In the genomic region with DNA sequence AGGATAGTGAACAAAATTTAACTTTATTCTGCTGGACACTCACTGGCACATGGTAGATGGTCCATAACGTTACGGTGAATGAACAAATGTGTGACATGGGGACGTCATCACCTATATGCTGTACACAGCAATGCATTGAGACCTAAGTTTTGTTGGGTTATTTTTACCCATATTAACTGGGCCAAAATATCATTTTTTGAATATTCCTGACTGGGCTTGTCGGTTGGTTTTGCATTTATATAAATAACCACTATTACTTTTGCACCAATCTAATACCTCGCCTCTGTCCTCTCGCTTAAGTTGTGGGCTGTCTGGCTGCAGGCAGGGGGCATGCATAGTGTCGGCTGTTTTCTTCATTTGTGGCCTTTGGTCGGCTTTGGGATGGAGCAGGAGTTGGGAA, we compare ENCODE assay signal across 17 cellular contexts.
A peak's percentile ranks its signal among the peaks of the same experiment; 100 is the strongest.
DNase-seq lines count a peak whose midpoint lies in the region; ATAC-seq, FAIRE-seq and TF ChIP-seq lines count a peak whose summit lies in the region.
"Had no signal": no experiment of that assay in that cellular context is flagged by ENCODE, and none has a peak within 500 bp of the region (broad histone marks: within the 10 kb centered on the region; RNA-seq: fewer than 3 reads in every experiment).

No MANE protein-coding gene starts in this region.

- 85% methylated on average over 8 of the region's 8 CpGs for WGBS in hepatocyte (ENCODE audit: low lambda C conversion rate, missing lambda C conversion rate)

- H3K27ac Mint-ChIP-seq in astrocyte (ENCODE audit: unreplicated experiment) (no peak overlapping the region), neural crest cell (ENCODE audit: unreplicated experiment) (no peak overlapping the region)
- H3K27ac Mint-ChIP-seq: CD4-positive, alpha-beta T cell had no signal

- no peak for FAIRE-seq in astrocyte (lab: Jason Lieb, UNC)
- no peak for FAIRE-seq in H54 (lab: Jason Lieb, UNC)
- FAIRE-seq: HepG2, HTR-8/SVneo had no signal

- TF ChIP-seq CTCF in DOHH2 (IDR thresholded peaks at IDR 0.05; ENCODE audit: low read depth, low read length, poor library complexity, severe bottlenecking) (no peak), astrocyte (IDR thresholded peaks at IDR 0.05; ENCODE audit: insufficient read depth, low read depth, low read length) (no peak), neural crest cell (conservative IDR thresholded peaks at IDR 0.05) (no peak), hepatocyte (IDR thresholded peaks at IDR 0.05; ENCODE audit: poor library complexity) (no peak)

- no peak for ATAC-seq in GM19035 (IDR thresholded peaks at IDR 0.05; ENCODE audit: unreplicated experiment)
- ATAC-seq: HepG2 had no signal

- H3K9me3 ChIP-seq in DOHH2 (ENCODE audit: control insufficient read depth, insufficient read depth, low read length) = no peaks in the 10 kb centered on the region
- no peaks in the 10 kb centered on the region for H3K9me3 ChIP-seq in Karpas-422 (ENCODE audit: low read length)
- no peaks in the 10 kb centered on the region for H3K9me3 ChIP-seq in astrocyte (ENCODE audit: insufficient read depth, low read depth, low read length)
- H3K9me3 ChIP-seq in hepatocyte (ENCODE audit: low read depth) = no peaks in the 10 kb centered on the region

- H3K27me3 Mint-ChIP-seq in astrocyte (ENCODE audit: low read depth, unreplicated experiment) (peaks cover 33% of the 10 kb centered on the region), neural crest cell (ENCODE audit: low read depth) (peaks cover 7% of the 10 kb centered on the region)
- H3K27me3 Mint-ChIP-seq: CD4-positive, alpha-beta T cell had no signal

- H3K9me2 ChIP-seq in DOHH2 (replicated peaks; ENCODE audit: control insufficient read depth, low read length) (no peaks in the 10 kb centered on the region), Karpas-422 (replicated peaks; ENCODE audit: insufficient read depth, low read length) (no peaks in the 10 kb centered on the region), hepatocyte (replicated peaks; ENCODE audit: insufficient read depth) (no peaks in the 10 kb centered on the region)

- peak overlapping the region; percentile 77 for H3K27ac ChIP-seq in DOHH2 (ENCODE audit: low read depth, low read length)
- H3K27ac ChIP-seq in Karpas-422 (ENCODE audit: low read length) = peak overlapping the region; percentile 98
- H3K27ac ChIP-seq in astrocyte (ENCODE audit: low read depth, low read length) = no peak overlapping the region
- no peak overlapping the region for H3K27ac ChIP-seq in hepatocyte
- H3K27ac ChIP-seq: GM23248 had no signal

- H3K4me3 ChIP-seq in DOHH2 (ENCODE audit: low read length) (peak overlapping the region; percentile 70), Karpas-422 (ENCODE audit: low read length) (peak overlapping the region; percentile 61), astrocyte (ENCODE audit: insufficient read depth, low read depth, low read length) (no peak overlapping the region), hepatocyte (no peak overlapping the region)
- H3K4me3 ChIP-seq: GM23248 had no signal

- H4K20me1 ChIP-seq in DOHH2 (ENCODE audit: control insufficient read depth, insufficient read depth, low read depth, low read length) = no peaks in the 10 kb centered on the region
- H4K20me1 ChIP-seq in Karpas-422 (ENCODE audit: insufficient read depth, low read depth, low read length) = no peaks in the 10 kb centered on the region
- no peaks in the 10 kb centered on the region for H4K20me1 ChIP-seq in astrocyte (ENCODE audit: insufficient read depth, low read length)
- no peaks in the 10 kb centered on the region for H4K20me1 ChIP-seq in hepatocyte (ENCODE audit: insufficient read depth, poor library complexity, severe bottlenecking)

- peak overlapping the region; percentile 94 for H3K4me2 ChIP-seq in DOHH2 (ENCODE audit: low read length)
- peak overlapping the region; percentile 76 for H3K4me2 ChIP-seq in Karpas-422 (ENCODE audit: low read depth, low read length, poor library complexity, severe bottlenecking)
- no peak overlapping the region for H3K4me2 ChIP-seq in astrocyte (ENCODE audit: low read length)
- H3K4me2 ChIP-seq in hepatocyte = no peak overlapping the region

- H3K4me1 ChIP-seq in DOHH2 (ENCODE audit: control insufficient read depth, low read length) (peaks cover 51% of the 10 kb centered on the region), Karpas-422 (ENCODE audit: low read length) (peaks cover 86% of the 10 kb centered on the region), astrocyte (ENCODE audit: insufficient read depth, low read length) (no peaks in the 10 kb centered on the region), hepatocyte (ENCODE audit: insufficient read depth) (no peaks in the 10 kb centered on the region)

- TF ChIP-seq POLR2A in H54 (IDR thresholded peaks at IDR 0.05; ENCODE audit: low read depth, low read length) = no peak

- H3K9me3 Mint-ChIP-seq in astrocyte (ENCODE audit: unreplicated experiment) (peaks cover 2% of the 10 kb centered on the region), neural crest cell (no peaks in the 10 kb centered on the region)
- H3K9me3 Mint-ChIP-seq: CD4-positive, alpha-beta T cell had no signal

- no peaks in the 10 kb centered on the region for H3K27me3 ChIP-seq in DOHH2 (ENCODE audit: control insufficient read depth, low read length)
- H3K27me3 ChIP-seq in Karpas-422 (ENCODE audit: low read length) = no peaks in the 10 kb centered on the region
- H3K27me3 ChIP-seq in astrocyte (ENCODE audit: insufficient read depth, low read length) = peaks cover 7% of the 10 kb centered on the region
- H3K27me3 ChIP-seq in hepatocyte = peaks cover 5% of the 10 kb centered on the region

- peak overlapping the region; percentile 65 for H3K9ac ChIP-seq in Karpas-422 (ENCODE audit: low read length)
- H3K9ac ChIP-seq in astrocyte (ENCODE audit: low read length) = no peak overlapping the region
- H3K9ac ChIP-seq: GM23248 had no signal

- H3K36me3 ChIP-seq in DOHH2 (ENCODE audit: control insufficient read depth, low read length) (no peaks in the 10 kb centered on the region), Karpas-422 (ENCODE audit: insufficient read depth, low read length) (no peaks in the 10 kb centered on the region), astrocyte (ENCODE audit: insufficient read depth, low read length) (no peaks in the 10 kb centered on the region), hepatocyte (replicated peaks; ENCODE audit: insufficient read depth, low read depth) (no peaks in the 10 kb centered on the region)

- peaks cover 30% of the 10 kb centered on the region for H3F3A ChIP-seq in DOHH2 (ENCODE audit: control insufficient read depth, insufficient read depth)

- no peaks in the 10 kb centered on the region for H3K4me1 Mint-ChIP-seq in astrocyte (ENCODE audit: low read depth, unreplicated experiment)
- H3K4me1 Mint-ChIP-seq in neural crest cell = no peaks in the 10 kb centered on the region

- H2AFZ ChIP-seq in Karpas-422 (ENCODE audit: low read length) (no peak overlapping the region), astrocyte (ENCODE audit: low read depth, low read length) (no peak overlapping the region), hepatocyte (no peak overlapping the region)
- H2AFZ ChIP-seq: GM23248 had no signal

- H3K36me3 Mint-ChIP-seq in astrocyte (ENCODE audit: low read depth, unreplicated experiment) = peaks cover 4% of the 10 kb centered on the region
- H3K36me3 Mint-ChIP-seq in neural crest cell (ENCODE audit: low read depth) = peaks cover 5% of the 10 kb centered on the region

- peak; percentile 95 for DNase-seq in Karpas-422
- DNase-seq in astrocyte (ENCODE audit: low read depth) = no peak
- no peak for DNase-seq in neural crest cell (ENCODE audit: low read depth, low spot score)
- DNase-seq in hepatocyte (ENCODE audit: low spot score) = no peak
- no peak for DNase-seq in LoVo (ENCODE audit: low spot score)
- DNase-seq in H54 (ENCODE audit: insufficient read length, low spot score) = no peak
- DNase-seq: ACHN, C1 segment of cervical spinal cord, Calu3, DMS 273 treated with DMSO at 0.1 percent for 48 hours, GM23248, H7 had no signal

- H3K4me3 Mint-ChIP-seq in astrocyte (ENCODE audit: unreplicated experiment) (peak overlapping the region; percentile 16), neural crest cell (peak overlapping the region; percentile 31)
- H3K4me3 Mint-ChIP-seq: CD4-positive, alpha-beta T cell had no signal

- H3K79me2 ChIP-seq in DOHH2 (ENCODE audit: control insufficient read depth, low read length) (no peaks in the 10 kb centered on the region), Karpas-422 (ENCODE audit: low read length) (0 out of 2 replicates have a peak, but pooled peaks cover 2% of the 10 kb centered on the region), astrocyte (ENCODE audit: insufficient read depth, low read length) (no peaks in the 10 kb centered on the region), hepatocyte (no peaks in the 10 kb centered on the region)

Comparison
In these comparisons a context has a peak if more than half of its experiments do, and no peak if none do; other contexts are left out.
1. H3K27ac ChIP-seq: peak in DOHH2 (single experiment) and Karpas-422 (single experiment); none in astrocyte (single experiment) and hepatocyte (single experiment).
2. H3K4me2 ChIP-seq: peak in DOHH2 (single experiment) and Karpas-422 (single experiment); none in astrocyte (single experiment) and hepatocyte (single experiment).
3. H3K4me3 ChIP-seq: peak in DOHH2 (single experiment) and Karpas-422 (single experiment); none in astrocyte (single experiment) and hepatocyte (single experiment).